In genomic region chr9:14031015-14031414, GRCh38 we compare ENCODE assay signal across 10 cellular contexts.
A peak's percentile ranks its signal among the peaks of the same experiment; 100 is the strongest.
DNase-seq lines count a peak whose midpoint lies in the region; ATAC-seq and TF ChIP-seq lines count a peak whose summit lies in the region.
"Had no signal": no experiment of that assay in that cellular context is flagged by ENCODE, and none has a peak within 500 bp of the region (broad histone marks: within the 10 kb centered on the region; RNA-seq: fewer than 3 reads in every experiment).

No MANE protein-coding gene starts in this region.

- ATAC-seq in right cardiac atrium = peak; percentile 78 to 84
- no peak for ATAC-seq in naive thymus-derived CD4-positive, alpha-beta T cell

- H3K4me1 Mint-ChIP-seq in naive thymus-derived CD4-positive, alpha-beta T cell = no peaks in the 10 kb centered on the region

- in situ Hi-C loops in astrocyte of the spinal cord (cut with HindIII; ENCODE audit: low sequenced_read_pairs) = no loop called here

- H3K27ac ChIP-seq in right cardiac atrium (ENCODE audit: low read length) = peak overlapping the region; percentile 90
- peak overlapping the region; percentile 69 for H3K27ac ChIP-seq in rectal smooth muscle tissue (ENCODE audit: low read depth, low read length)
- no peak overlapping the region for H3K27ac ChIP-seq in naive thymus-derived CD4-positive, alpha-beta T cell (ENCODE audit: low read depth, low read length)

- H3K27me3 ChIP-seq in right cardiac atrium (ENCODE audit: control insufficient read depth, insufficient read depth) = no peaks in the 10 kb centered on the region
- no peaks in the 10 kb centered on the region for H3K27me3 ChIP-seq in rectal smooth muscle tissue (ENCODE audit: control insufficient read depth, insufficient read depth, low read length)
- no peaks in the 10 kb centered on the region for H3K27me3 ChIP-seq in naive thymus-derived CD4-positive, alpha-beta T cell (ENCODE audit: control insufficient read depth in 2 of 2, insufficient read depth in 2 of 2, low read length in 2 of 2)

- DNase-seq in astrocyte of the spinal cord (ENCODE audit: low read depth, low spot score) (peak; percentile 83), right cardiac atrium (peak; percentile 43 to 66 (median 57)), COLO829 (ENCODE audit: low spot score) (no peak), D341Med (ENCODE audit: low spot score) (no peak), HT-29 (ENCODE audit: low spot score) (no peak)
- no peak for DNase-seq in naive thymus-derived CD4-positive, alpha-beta T cell
- DNase-seq: effector CD8-positive, alpha-beta T cell; Kasumi-1 had no signal

- no peaks in the 10 kb centered on the region for H3K36me3 ChIP-seq in ES-I3 (ENCODE audit: insufficient read depth, low read length)
- H3K36me3 ChIP-seq in rectal smooth muscle tissue (ENCODE audit: control insufficient read depth, insufficient read depth, low read length) = no peaks in the 10 kb centered on the region
- no peaks in the 10 kb centered on the region for H3K36me3 ChIP-seq in naive thymus-derived CD4-positive, alpha-beta T cell (ENCODE audit: control insufficient read depth in 2 of 3, insufficient read depth in 3 of 3, low read length in 3 of 3)

- H3K4me1 ChIP-seq in ES-I3 (ENCODE audit: insufficient read depth, low read length) = peaks cover 21% of the 10 kb centered on the region
- H3K4me1 ChIP-seq in right cardiac atrium (ENCODE audit: control insufficient read depth, insufficient read depth, low read length) = peaks cover 10% of the 10 kb centered on the region
- peaks cover 7% of the 10 kb centered on the region for H3K4me1 ChIP-seq in rectal smooth muscle tissue (ENCODE audit: control insufficient read depth, insufficient read depth, low read length)
- no peaks in the 10 kb centered on the region for H3K4me1 ChIP-seq in naive thymus-derived CD4-positive, alpha-beta T cell (ENCODE audit: control insufficient read depth in 2 of 2, insufficient read depth in 2 of 2, low read length in 2 of 2)

- no peak overlapping the region for H3K4me3 Mint-ChIP-seq in naive thymus-derived CD4-positive, alpha-beta T cell

- CTCF ChIA-PET in naive thymus-derived CD4-positive, alpha-beta T cell (lab: Charles Lee) = no interaction called here

- H3K4me3 ChIP-seq in astrocyte of the spinal cord (ENCODE audit: low read depth, low read length) (no peak overlapping the region), right cardiac atrium (ENCODE audit: low read length) (peak overlapping the region; percentile 49), rectal smooth muscle tissue (ENCODE audit: low read length) (peak overlapping the region; percentile 36)
- H3K4me3 ChIP-seq in naive thymus-derived CD4-positive, alpha-beta T cell (ENCODE audit: low read length) = no peak overlapping the region

- H3K36me3 Mint-ChIP-seq in naive thymus-derived CD4-positive, alpha-beta T cell = no peaks in the 10 kb centered on the region

- H3K9me3 Mint-ChIP-seq in naive thymus-derived CD4-positive, alpha-beta T cell = peaks cover 0 to 17% (median 5%) of the 10 kb centered on the region in 11 donors

- peak; percentile 37 for TF ChIP-seq CTCF in astrocyte of the spinal cord (IDR thresholded peaks at IDR 0.05; ENCODE audit: low read depth, low read length)

- intact Hi-C loops in right cardiac atrium (cut with DNase I) = loop anchor here in 1 of 4 donors (5.0 kb wide), 1 partner anchor 286 kb away; no protein-coding TSS in a partner anchor
- intact Hi-C loops in naive thymus-derived CD4-positive, alpha-beta T cell (cut with micrococcal nuclease) = no loop called here

- H3K27me3 Mint-ChIP-seq in naive thymus-derived CD4-positive, alpha-beta T cell = no peaks in the 10 kb centered on the region

- POLR2A ChIA-PET in naive thymus-derived CD4-positive, alpha-beta T cell (lab: Charles Lee) = no interaction called here

- H3K9me3 ChIP-seq in ES-I3 (ENCODE audit: control insufficient read depth, insufficient read depth, low read length) (no peaks in the 10 kb centered on the region), right cardiac atrium (ENCODE audit: control insufficient read depth, low read length) (no peaks in the 10 kb centered on the region)
- H3K9me3 ChIP-seq in naive thymus-derived CD4-positive, alpha-beta T cell (ENCODE audit: control insufficient read depth in 2 of 3, low read length in 3 of 3) = no peaks in the 10 kb centered on the region

- 22% methylated on average over 8 of the region's 8 CpGs for WGBS in right cardiac atrium

- peak overlapping the region; percentile 22; the same call in 1 of the 2 replicates for H3K9ac ChIP-seq in ES-I3 (ENCODE audit: low read depth, low read length)
- H3K9ac ChIP-seq in rectal smooth muscle tissue (ENCODE audit: low read length) = no peak overlapping the region

- H3K27ac Mint-ChIP-seq in naive thymus-derived CD4-positive, alpha-beta T cell = no peak overlapping the region

Comparison
In these comparisons a context has a peak if more than half of its experiments do, and no peak if none do; other contexts are left out.
1. DNase-seq: peak in astrocyte of the spinal cord (single experiment) and right cardiac atrium (3 of 3); none in COLO829 (single experiment), naive thymus-derived CD4-positive, alpha-beta T cell (0 of 9), D341Med (single experiment) and HT-29 (single experiment).
2. H3K4me3 ChIP-seq: peak in right cardiac atrium (single experiment) and rectal smooth muscle tissue (single experiment); none in astrocyte of the spinal cord (single experiment) and naive thymus-derived CD4-positive, alpha-beta T cell (single experiment).